8 cellular contexts compared by ENCODE assay signal in genomic region chr10:48605264-48605615, GRCh38. TPM values are rescaled to one million over a fixed set of nuclear protein-coding genes. Genes with fewer than 3 reads are reported as not detected.
DNase-seq lines count a peak whose midpoint lies in the region; ATAC-seq and TF ChIP-seq lines count a peak whose summit lies in the region.

No MANE protein-coding gene starts in this region.

- H3K27ac ChIP-seq in HCT116 (ENCODE audit: low read depth, low read length) (no peak overlapping the region), foreskin keratinocyte (no peak overlapping the region), skin epidermis (peak overlapping the region in 7 of 21 experiments; percentile 14 to 73 (median 50))

- H3K4me2 ChIP-seq in HCT116 (ENCODE audit: low read length): peak overlapping the region; percentile 99

- no peaks in the 10 kb centered on the region for H3K36me3 ChIP-seq in HCT116 (ENCODE audit: control insufficient read depth in 1 of 2, insufficient read depth in 2 of 2, low read length in 2 of 2)

- H3K4me1 ChIP-seq in HCT116 (ENCODE audit: control insufficient read depth in 1 of 2, insufficient read depth in 2 of 2, low read length in 2 of 2) (peaks cover 6 to 31% of the 10 kb centered on the region in 2 experiments), foreskin keratinocyte (peaks cover 5% of the 10 kb centered on the region)

- no peaks in the 10 kb centered on the region for H3K9me3 ChIP-seq in HCT116 (ENCODE audit: control insufficient read depth in 1 of 2, insufficient read depth in 1 of 2, low read depth in 1 of 2, low read length in 2 of 2)

- no peak for TF ChIP-seq POLR2A in HCT116 (IDR thresholded peaks at IDR 0.05; ENCODE audit: borderline replicate concordance, extremely low read depth, insufficient read depth, insufficient read length)

- no peaks in the 10 kb centered on the region for H3K9me2 ChIP-seq in HCT116 (ENCODE audit: insufficient read depth)

- TF ChIP-seq CTCF in HCT116 (IDR thresholded peaks at IDR 0.05 in 2 of 3, conservative IDR thresholded peaks at IDR 0.05 in 1 of 3; ENCODE audit: borderline replicate concordance in 1 of 3, insufficient read depth in 1 of 3, low read depth in 2 of 3, low read length in 2 of 3): no peak
- no peak for TF ChIP-seq CTCF in foreskin keratinocyte (conservative IDR thresholded peaks at IDR 0.05)
- no peak for TF ChIP-seq CTCF in GM10248 (IDR thresholded peaks at IDR 0.05; ENCODE audit: control extremely low read depth, extremely low read depth, low read depth, missing control alignments)

- no peak for TF ChIP-seq RAD21 in HCT116 (IDR thresholded peaks at IDR 0.05; ENCODE audit: low read depth)

- H3K4me3 ChIP-seq in HCT116 (replicated peaks in 1 of 2; ENCODE audit: low read depth in 1 of 2, low read length in 2 of 2) (peak overlapping the region; percentile 66 to 90), skin epidermis (peak overlapping the region; percentile 18 to 37 (median 31))

- DNase-seq in HCT116 (ENCODE audit: low read depth, low spot score) (no peak), foreskin keratinocyte (peak in 1 of 2 donors; percentile 29), GM10248 (ENCODE audit: extremely low spot score) (no peak), occipital lobe (lab: John Stamatoyannopoulos, UW) (no peak)

- H3K9ac ChIP-seq in HCT116 (ENCODE audit: low read length): peak overlapping the region; percentile 78

- RAD21 ChIA-PET in HCT116 (lab: Charles Lee; ENCODE audit: low non-redundant PET in 1 of 2, low total read pairs in 2 of 2, uncharacterized antibody in 2 of 2, unreplicated experiment in 2 of 2): interaction anchor here in 1 of 2 experiments (0.6 to 1.1 kb wide), 2 partner anchors 51 to 371 kb away, joined by 3 to 4 read pairs; no protein-coding TSS in a partner anchor

- H3K79me2 ChIP-seq in HCT116 (ENCODE audit: insufficient read depth, low read length): peaks cover 26% of the 10 kb centered on the region; the same call in 1 of the 2 replicates

- CTCF ChIA-PET in HCT116 (lab: Charles Lee) (interaction anchor here (1.0 to 5.6 kb wide), 3 partner anchors 10 to 51 kb away, joined by 4 to 64 read pairs (median 5); no protein-coding TSS in a partner anchor), GM10248 (lab: Yijun Ruan, JAX) (interaction anchor here (2.9 to 7.3 kb wide), 4 partner anchors 10 to 51 kb away, joined by 20 to 109 read pairs (median 44); no protein-coding TSS in a partner anchor)

- no peaks in the 10 kb centered on the region for H3K27me3 ChIP-seq in HCT116 (ENCODE audit: insufficient read depth, low read length)
- H3K27me3 ChIP-seq in foreskin keratinocyte: peaks cover 25% of the 10 kb centered on the region

- no TSS peak for BruUV-seq in HCT116 (replicated peaks; lab: Mats Ljungman, UMichigan)

- intact Hi-C loops in HCT116 (cut with micrococcal nuclease): loop anchor here (10.0 kb wide), 1 partner anchor 50 kb away; no protein-coding TSS in a partner anchor

- peak overlapping the region; percentile 90 for H2AFZ ChIP-seq in HCT116 (ENCODE audit: low read depth, low read length, poor library complexity, severe bottlenecking)

- 0 out of 2 replicates have a peak, but pooled peaks cover 3% of the 10 kb centered on the region for H4K20me1 ChIP-seq in HCT116 (ENCODE audit: insufficient read depth)

- POLR2A ChIA-PET in HCT116 (lab: Charles Lee): interaction anchor here (0.7 kb wide), 1 partner anchor 55 kb away, joined by 5 read pairs; no protein-coding TSS in a partner anchor
- POLR2A ChIA-PET in GM10248 (lab: Yijun Ruan, JAX): no interaction called here

- ATAC-seq in HCT116: peak; percentile 41
- peak; percentile 30 for ATAC-seq in SK-N-SH treated with all-trans-retinoic acid at 6 μM for 48 hours
- ATAC-seq in foreskin keratinocyte: peak; percentile 8
- no peak for ATAC-seq in GM18870 (IDR thresholded peaks at IDR 0.05; ENCODE audit: unreplicated experiment)
- no peak for ATAC-seq in GM18517 (IDR thresholded peaks at IDR 0.05; ENCODE audit: unreplicated experiment)

TF ChIP-seq in HCT116, 20 proteins besides CTCF, POLR2A, EP300 and RAD21:
- TF ChIP-seq EGR1 (IDR thresholded peaks at IDR 0.05; ENCODE audit: low read depth): 0 out of 2 replicates have a peak, but pooled peaks have one; percentile 1
- no peak for TF ChIP-seq SP1 (IDR thresholded peaks at IDR 0.05; ENCODE audit: low read depth)
- TF ChIP-seq SIN3A (IDR thresholded peaks at IDR 0.05; ENCODE audit: low read depth): no peak
TF ChIP-seq in HCT116: peak in this region for 1.

TF ChIP-seq in SK-N-SH treated with all-trans-retinoic acid at 6 μM for 48 hours, 23 proteins besides CTCF, POLR2A, EP300 and RAD21:
- TF ChIP-seq PATZ1 (CRISPR knock-in tag; IDR thresholded peaks at IDR 0.05; ENCODE audit: borderline replicate concordance) (no peak), RARB (CRISPR knock-in tag; IDR thresholded peaks at IDR 0.05) (no peak), CSDC2 (CRISPR knock-in tag; IDR thresholded peaks at IDR 0.05) (no peak), OSR1 (CRISPR knock-in tag; IDR thresholded peaks at IDR 0.05) (no peak), PPARA (CRISPR knock-in tag; IDR thresholded peaks at IDR 0.05; ENCODE audit: borderline replicate concordance) (no peak), POU6F1 (CRISPR knock-in tag; IDR thresholded peaks at IDR 0.05; ENCODE audit: borderline replicate concordance, low read depth) (no peak), ZC3H10 (CRISPR knock-in tag; IDR thresholded peaks at IDR 0.05) (no peak)

RNA-seq across cellular contexts. Expression of gene ARHGAP22, which starts 0.4 kb away (rescaled TPM):
- 9.9 TPM for total RNA-seq in HCT116 (2021; ENCODE audit: unreplicated experiment)
- polyA plus RNA-seq in HCT116 (2012): 4.7 and 6.3 TPM in 2 replicates
- 5.2 and 7.1 TPM in 2 replicates for total RNA-seq in foreskin keratinocyte
- polyA plus RNA-seq in foreskin keratinocyte: 6.1 and 7.1 TPM in 2 replicates
- 2.2 TPM for total RNA-seq in occipital lobe

Comparison
In these comparisons a context has a peak if more than half of its experiments do, and no peak if none do; other contexts are left out.
1. ATAC-seq: peak in HCT116 (single experiment), SK-N-SH treated with all-trans-retinoic acid at 6 μM for 48 hours (single experiment) and foreskin keratinocyte (single experiment); none in GM18870 (single experiment) and GM18517 (single experiment).